8 cellular contexts compared by ENCODE assay signal in the genomic region with DNA sequence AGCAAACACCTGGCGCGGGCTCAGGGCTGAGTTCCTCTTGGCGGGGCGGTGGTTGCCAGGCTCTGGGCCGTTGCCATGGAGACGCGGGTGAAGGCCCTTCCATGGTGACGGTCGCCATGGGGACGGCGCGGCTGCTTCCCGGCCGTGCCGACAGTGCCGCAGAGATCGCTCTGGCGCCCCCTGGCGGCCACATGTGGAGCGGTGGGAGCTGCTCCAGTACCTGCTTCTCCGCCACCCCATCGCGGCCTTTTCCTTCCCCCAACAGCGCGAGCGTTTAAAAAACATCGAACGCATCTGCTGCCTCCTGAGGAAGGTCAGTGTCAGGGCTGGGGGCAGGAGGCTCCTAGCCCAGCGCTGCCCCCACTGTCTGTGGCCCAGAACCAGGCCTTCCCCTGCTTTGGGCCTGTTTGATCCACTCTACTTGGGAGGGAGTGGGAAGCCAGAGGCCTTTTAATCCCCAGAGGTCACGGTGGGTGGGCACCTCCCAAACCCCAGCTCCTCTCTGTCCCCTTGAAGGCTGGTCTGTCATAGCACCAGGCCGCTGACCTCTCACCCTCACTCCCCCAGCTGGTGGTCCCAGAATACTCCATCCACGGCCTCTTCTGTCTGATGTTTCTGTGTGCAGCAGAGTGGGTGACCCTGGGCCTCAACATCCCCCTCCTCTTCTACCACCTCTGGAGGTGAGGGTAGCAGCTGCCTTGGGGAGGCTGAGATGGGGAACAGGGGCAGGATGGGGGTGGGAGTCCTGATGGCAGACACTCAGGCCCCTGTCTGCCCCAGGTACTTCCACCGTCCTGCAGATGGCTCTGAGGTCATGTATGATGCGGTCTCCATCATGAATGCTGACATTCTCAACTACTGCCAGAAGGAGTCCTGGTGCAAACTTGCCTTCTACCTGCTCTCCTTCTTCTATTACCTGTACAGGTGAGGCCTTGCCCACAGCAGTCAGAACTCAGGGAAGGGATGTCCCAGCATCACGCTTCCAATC. TPM values are rescaled to one million over a fixed set of nuclear protein-coding genes. Genes with fewer than 3 reads are reported as not detected.
DNase-seq lines count a peak whose midpoint lies in the region; ATAC-seq and TF ChIP-seq lines count a peak whose summit lies in the region.

No MANE protein-coding gene starts in this region.

- intact Hi-C loops in naive thymus-derived CD4-positive, alpha-beta T cell (cut with micrococcal nuclease): loop anchor here (1.0 to 10.0 kb wide), 6 partner anchors 14 to 1202 kb away; a partner anchor contains a TSS

- ATAC-seq in GM21786 (IDR thresholded peaks at IDR 0.05; ENCODE audit: unreplicated experiment) (peak; percentile 68), esophagus mucosa (peak; percentile 87)
- ATAC-seq in naive thymus-derived CD4-positive, alpha-beta T cell: peak; percentile 94
- ATAC-seq in stimulated activated memory B cell treated with anti-CD40 and anti-IgM and Interleukin-4, amounts not matched to agents 10 μg/mL and 1 μg/mL and 100 μg/mL, for 72 hours: peak; percentile 90

- H3K36me3 Mint-ChIP-seq in activated T-cell treated with anti-CD3 and anti-CD28 coated beads, Interleukin-2, amount 50 U/mL, for 24 hours (ENCODE audit: low read depth): peaks cover 35% of the 10 kb centered on the region
- H3K36me3 Mint-ChIP-seq in naive thymus-derived CD4-positive, alpha-beta T cell: peaks cover 0 to 2% (median 0%) of the 10 kb centered on the region in 5 donors
- H3K36me3 Mint-ChIP-seq in stimulated activated memory B cell treated with anti-CD40 and anti-IgM and Interleukin-4, amounts not matched to agents 10 μg/mL and 1 μg/mL and 100 μg/mL, for 72 hours: peaks cover 6% of the 10 kb centered on the region

- peak overlapping the region; percentile 18 for H3K4me3 Mint-ChIP-seq in activated T-cell treated with anti-CD3 and anti-CD28 coated beads, Interleukin-2, amount 50 U/mL, for 24 hours
- peak overlapping the region in 9 of 10 donors; percentile 16 to 72 (median 59) for H3K4me3 Mint-ChIP-seq in naive thymus-derived CD4-positive, alpha-beta T cell
- peak overlapping the region; percentile 32 for H3K4me3 Mint-ChIP-seq in stimulated activated memory B cell treated with anti-CD40 and anti-IgM and Interleukin-4, amounts not matched to agents 10 μg/mL and 1 μg/mL and 100 μg/mL, for 72 hours

- H3K4me1 Mint-ChIP-seq in activated T-cell treated with anti-CD3 and anti-CD28 coated beads, Interleukin-2, amount 50 U/mL, for 24 hours (ENCODE audit: low read depth): peaks cover 38% of the 10 kb centered on the region
- peaks cover 18 to 52% (median 37%) of the 10 kb centered on the region in 7 donors for H3K4me1 Mint-ChIP-seq in naive thymus-derived CD4-positive, alpha-beta T cell
- peaks cover 77% of the 10 kb centered on the region for H3K4me1 Mint-ChIP-seq in stimulated activated memory B cell treated with anti-CD40 and anti-IgM and Interleukin-4, amounts not matched to agents 10 μg/mL and 1 μg/mL and 100 μg/mL, for 72 hours

- H4K20me1 ChIP-seq in DOHH2 (ENCODE audit: control insufficient read depth, insufficient read depth, low read depth, low read length): no peaks in the 10 kb centered on the region

- POLR2A ChIA-PET in naive thymus-derived CD4-positive, alpha-beta T cell (lab: Charles Lee): interaction anchor here (0.7 to 6.8 kb wide), 7 partner anchors 8 to 146 kb away, joined by 3 to 56 read pairs (median 5); a partner anchor contains a TSS

- peaks cover 35% of the 10 kb centered on the region for H3K4me1 ChIP-seq in DOHH2 (ENCODE audit: control insufficient read depth, low read length)
- H3K4me1 ChIP-seq in naive thymus-derived CD4-positive, alpha-beta T cell (ENCODE audit: control insufficient read depth in 2 of 2, insufficient read depth in 2 of 2, low read length in 2 of 2): peaks cover 16 to 21% of the 10 kb centered on the region in 2 donors

- H3K9me2 ChIP-seq in DOHH2 (replicated peaks; ENCODE audit: control insufficient read depth, low read length): no peaks in the 10 kb centered on the region

- H3K9me3 Mint-ChIP-seq in activated T-cell treated with anti-CD3 and anti-CD28 coated beads, Interleukin-2, amount 50 U/mL, for 24 hours: no peaks in the 10 kb centered on the region
- H3K9me3 Mint-ChIP-seq in naive thymus-derived CD4-positive, alpha-beta T cell: peaks cover 0 to 3% (median 0%) of the 10 kb centered on the region in 11 donors
- H3K9me3 Mint-ChIP-seq in stimulated activated memory B cell treated with anti-CD40 and anti-IgM and Interleukin-4, amounts not matched to agents 10 μg/mL and 1 μg/mL and 100 μg/mL, for 72 hours: no peaks in the 10 kb centered on the region

- H3K4me3 ChIP-seq in DOHH2 (ENCODE audit: low read length): peak overlapping the region; percentile 44; the same call in 1 of the 2 replicates
- H3K4me3 ChIP-seq in naive thymus-derived CD4-positive, alpha-beta T cell (ENCODE audit: low read length): no peak overlapping the region

- H3K36me3 ChIP-seq in DOHH2 (ENCODE audit: control insufficient read depth, low read length): peaks cover 3% of the 10 kb centered on the region; the same call in 1 of the 2 replicates
- peaks cover 0 to 13% (median 0%) of the 10 kb centered on the region in 3 experiments for H3K36me3 ChIP-seq in naive thymus-derived CD4-positive, alpha-beta T cell (ENCODE audit: control insufficient read depth in 2 of 3, insufficient read depth in 3 of 3, low read length in 3 of 3)

- no peaks in the 10 kb centered on the region for H3K9me3 ChIP-seq in DOHH2 (ENCODE audit: control insufficient read depth, insufficient read depth, low read length)
- H3K9me3 ChIP-seq in naive thymus-derived CD4-positive, alpha-beta T cell (ENCODE audit: control insufficient read depth in 2 of 3, low read length in 3 of 3): no peaks in the 10 kb centered on the region

- peak overlapping the region; percentile 18; the same call in 1 of the 2 replicates for H3K27ac ChIP-seq in DOHH2 (ENCODE audit: low read depth, low read length)
- peak overlapping the region; percentile 27 for H3K27ac ChIP-seq in naive thymus-derived CD4-positive, alpha-beta T cell (ENCODE audit: low read depth, low read length)

- CTCF ChIA-PET in naive thymus-derived CD4-positive, alpha-beta T cell (lab: Charles Lee): interaction anchor here (0.8 to 2.8 kb wide), 7 partner anchors 14 to 214 kb away, joined by 3 to 25 read pairs (median 7); a partner anchor contains a TSS

- no peaks in the 10 kb centered on the region for H3K27me3 Mint-ChIP-seq in activated T-cell treated with anti-CD3 and anti-CD28 coated beads, Interleukin-2, amount 50 U/mL, for 24 hours
- H3K27me3 Mint-ChIP-seq in naive thymus-derived CD4-positive, alpha-beta T cell: peaks cover 0 to 14% (median 0%) of the 10 kb centered on the region in 5 donors
- peaks cover 21% of the 10 kb centered on the region for H3K27me3 Mint-ChIP-seq in stimulated activated memory B cell treated with anti-CD40 and anti-IgM and Interleukin-4, amounts not matched to agents 10 μg/mL and 1 μg/mL and 100 μg/mL, for 72 hours

- peak; percentile 90 to 91 for DNase-seq in Kasumi-1 (lab: John Stamatoyannopoulos, UW)
- peak; percentile 98 for DNase-seq in activated T-cell treated with anti-CD3 and anti-CD28 coated beads, Interleukin-2, amount 50 U/mL, for 24 hours
- peak; percentile 96 to 100 (median 99) for DNase-seq in naive thymus-derived CD4-positive, alpha-beta T cell

- peaks cover 3% of the 10 kb centered on the region; the same call in 1 of the 2 replicates for H3F3A ChIP-seq in DOHH2 (ENCODE audit: control insufficient read depth, insufficient read depth)

- TF ChIP-seq CTCF in DOHH2 (IDR thresholded peaks at IDR 0.05; ENCODE audit: low read depth, low read length, poor library complexity, severe bottlenecking): peak; percentile 92

- H3K27me3 ChIP-seq in DOHH2 (ENCODE audit: control insufficient read depth, low read length): no peaks in the 10 kb centered on the region
- H3K27me3 ChIP-seq in naive thymus-derived CD4-positive, alpha-beta T cell (ENCODE audit: control insufficient read depth in 2 of 2, insufficient read depth in 2 of 2, low read length in 2 of 2): no peaks in the 10 kb centered on the region

- H3K27ac Mint-ChIP-seq in activated T-cell treated with anti-CD3 and anti-CD28 coated beads, Interleukin-2, amount 50 U/mL, for 24 hours: peak overlapping the region; percentile 86
- peak overlapping the region; percentile 68 to 93 (median 85) for H3K27ac Mint-ChIP-seq in naive thymus-derived CD4-positive, alpha-beta T cell
- H3K27ac Mint-ChIP-seq in stimulated activated memory B cell treated with anti-CD40 and anti-IgM and Interleukin-4, amounts not matched to agents 10 μg/mL and 1 μg/mL and 100 μg/mL, for 72 hours: peak overlapping the region; percentile 57

- H3K79me2 ChIP-seq in DOHH2 (ENCODE audit: control insufficient read depth, low read length): peaks cover 6% of the 10 kb centered on the region

- H3K4me2 ChIP-seq in DOHH2 (ENCODE audit: low read length): peak overlapping the region; percentile 66

TF ChIP-seq in PFSK-1, 5 proteins besides CTCF, POLR2A, EP300 and RAD21 (continues in another document):
- TF ChIP-seq FOXP2 (optimal IDR thresholded peaks at IDR 0.05; ENCODE audit: borderline replicate concordance, extremely low read depth, extremely low read length, insufficient read depth): no peak

RNA-seq across cellular contexts. Expression of a gene that starts 4.8 kb away (rescaled TPM):
- 0.30 TPM for polyA plus RNA-seq in PFSK-1 (2012; ENCODE audit: insufficient read length, low read depth)
- total RNA-seq in esophagus mucosa: 0.52 TPM
- 10 to 100 TPM in 1 of 5 experiments, 1 to 10 TPM in 4; 1.3 to 12.3 (median 2.9) TPM for total RNA-seq in naive thymus-derived CD4-positive, alpha-beta T cell
- not detected for polyA plus RNA-seq in naive thymus-derived CD4-positive, alpha-beta T cell

RNA-seq across cellular contexts. Expression of a gene that starts 6.2 kb away (rescaled TPM):
- 198 TPM for polyA plus RNA-seq in PFSK-1 (2012; ENCODE audit: insufficient read length, low read depth)
- total RNA-seq in esophagus mucosa: 69.7 TPM
- total RNA-seq in naive thymus-derived CD4-positive, alpha-beta T cell: 10 to 100 TPM; 25.0 to 66.2 (median 33.3) TPM
- 10 to 100 TPM; 49.3 to 49.5 TPM for polyA plus RNA-seq in naive thymus-derived CD4-positive, alpha-beta T cell

RNA-seq across cellular contexts. Expression of a gene that starts 8.9 kb away (rescaled TPM):
- not detected for polyA plus RNA-seq in PFSK-1 (2012; ENCODE audit: insufficient read length, low read depth)
- total RNA-seq in esophagus mucosa: not detected
- total RNA-seq in naive thymus-derived CD4-positive, alpha-beta T cell: under 1 TPM in 2 of 5 experiments, not detected in 3; 0.11 to 0.29 TPM
- not detected for polyA plus RNA-seq in naive thymus-derived CD4-positive, alpha-beta T cell

RNA-seq across cellular contexts. Expression of a gene that starts 14.3 kb away (rescaled TPM):
- 123 TPM for polyA plus RNA-seq in PFSK-1 (2012; ENCODE audit: insufficient read length, low read depth)
- 145 TPM for total RNA-seq in esophagus mucosa
- total RNA-seq in naive thymus-derived CD4-positive, alpha-beta T cell: 100 to 1,000 TPM in 1 of 5 experiments, 10 to 100 TPM in 4; 60.6 to 151 (median 70.7) TPM
- polyA plus RNA-seq in naive thymus-derived CD4-positive, alpha-beta T cell: 10 to 100 TPM; 11.3 to 13.5 TPM

RNA-seq across cellular contexts. Expression of a gene that starts 25.3 kb away (rescaled TPM):
- 81.5 TPM for polyA plus RNA-seq in PFSK-1 (2012; ENCODE audit: insufficient read length, low read depth)
- total RNA-seq in esophagus mucosa: 14.2 TPM
- 10 to 100 TPM; 26.7 to 53.6 (median 41.5) TPM for total RNA-seq in naive thymus-derived CD4-positive, alpha-beta T cell
- polyA plus RNA-seq in naive thymus-derived CD4-positive, alpha-beta T cell: 1 to 10 TPM; 5.5 to 7.6 TPM
